23 cellular contexts compared by ENCODE assay signal in genomic region chr13:57437587-57437986, GRCh38.
DNase-seq lines count a peak whose midpoint lies in the region; ATAC-seq and TF ChIP-seq lines count a peak whose summit lies in the region.
"Had no signal": no experiment of that assay in that cellular context is flagged by ENCODE, and none has a peak within 500 bp of the region (broad histone marks: within the 10 kb centered on the region; RNA-seq: fewer than 3 reads in every experiment).

No MANE protein-coding gene starts in this region.

- H3K4me3 ChIP-seq in GM23338 (no peak overlapping the region), NT2/D1 (ENCODE audit: insufficient read length, low read depth) (no peak overlapping the region), endodermal cell (ENCODE audit: low read length) (no peak overlapping the region)
- H3K4me3 ChIP-seq: GM12878, GM23248 had no signal

- no peaks in the 10 kb centered on the region; the same call in 1 of the 2 replicates for H3K9me2 ChIP-seq in GM23338 (ENCODE audit: insufficient read depth)

- no peaks in the 10 kb centered on the region for H3F3A ChIP-seq in GM23338 (replicated peaks; ENCODE audit: low read depth)

- POLR2A ChIA-PET in CD4-positive, alpha-beta T cell (lab: Charles Lee), result no interaction called here

- intact Hi-C loops in CD4-positive, alpha-beta T cell (cut with DNase I, micrococcal nuclease), result no loop called here

- no peak overlapping the region for H3K9ac ChIP-seq in NT2/D1 (ENCODE audit: insufficient read length, low read depth)
- no peak overlapping the region for H3K9ac ChIP-seq in endodermal cell (ENCODE audit: extremely low read depth, low read length, poor library complexity, severe bottlenecking)
- H3K9ac ChIP-seq: GM23248 had no signal

- H3K4me2 ChIP-seq in GM23338, result no peak overlapping the region

- H3K27me3 ChIP-seq in GM23338 (ENCODE audit: insufficient read depth), result no peaks in the 10 kb centered on the region
- no peaks in the 10 kb centered on the region for H3K27me3 ChIP-seq in NT2/D1 (ENCODE audit: insufficient read depth, insufficient read length)
- H3K27me3 ChIP-seq in endodermal cell (ENCODE audit: control insufficient read depth, insufficient read depth, low read length, poor library complexity, severe bottlenecking), result no peaks in the 10 kb centered on the region
- H3K27me3 ChIP-seq in CD4-positive, alpha-beta T cell (ENCODE audit: control insufficient read depth, insufficient read depth, low read length), result no peaks in the 10 kb centered on the region
- H3K27me3 ChIP-seq: BE2C had no signal

- H3K36me3 Mint-ChIP-seq in GM23338 (ENCODE audit: low read depth), result no peaks in the 10 kb centered on the region
- H3K36me3 Mint-ChIP-seq in endodermal cell (ENCODE audit: low read depth), result no peaks in the 10 kb centered on the region
- H3K36me3 Mint-ChIP-seq in mesothelial cell of epicardium, result no peaks in the 10 kb centered on the region
- H3K36me3 Mint-ChIP-seq in progenitor cell of endocrine pancreas (ENCODE audit: insufficient read depth), result no peaks in the 10 kb centered on the region
- H3K36me3 Mint-ChIP-seq in stimulated activated effector memory CD8-positive, alpha-beta T cell treated with anti-CD3 and anti-CD28 coated beads, Interleukin-12 subunit alpha, Interleukin-12 subunit beta, amount 100 ng/mL, for 72 hours, result no peaks in the 10 kb centered on the region
- H3K36me3 Mint-ChIP-seq in CD4-positive, alpha-beta T cell (ENCODE audit: low read depth), result no peaks in the 10 kb centered on the region
- H3K36me3 Mint-ChIP-seq: CD4-positive, CD25-positive, alpha-beta regulatory T cell had no signal

- H3K9me3 Mint-ChIP-seq in GM23338, result peaks cover 3% of the 10 kb centered on the region; the same call in 1 of the 3 replicates
- H3K9me3 Mint-ChIP-seq in endodermal cell, result no peaks in the 10 kb centered on the region
- H3K9me3 Mint-ChIP-seq in mesothelial cell of epicardium, result peaks cover 26% of the 10 kb centered on the region
- H3K9me3 Mint-ChIP-seq in progenitor cell of endocrine pancreas (ENCODE audit: low read depth), result peaks cover 9% of the 10 kb centered on the region
- peaks cover 21% of the 10 kb centered on the region for H3K9me3 Mint-ChIP-seq in stimulated activated effector memory CD8-positive, alpha-beta T cell treated with anti-CD3 and anti-CD28 coated beads, Interleukin-12 subunit alpha, Interleukin-12 subunit beta, amount 100 ng/mL, for 72 hours
- H3K9me3 Mint-ChIP-seq in CD4-positive, alpha-beta T cell, result peaks cover 16% of the 10 kb centered on the region

- H2AFZ ChIP-seq in GM23338, result peak overlapping the region; percentile 61; the same call in 1 of the 2 replicates
- H2AFZ ChIP-seq: GM23248 had no signal

- H3K36me3 ChIP-seq in GM23338 (ENCODE audit: insufficient read depth), result no peaks in the 10 kb centered on the region
- no peaks in the 10 kb centered on the region for H3K36me3 ChIP-seq in NT2/D1 (ENCODE audit: insufficient read depth, insufficient read length, low read length)
- H3K36me3 ChIP-seq in endodermal cell (ENCODE audit: control insufficient read depth, insufficient read depth, low read length), result no peaks in the 10 kb centered on the region
- H3K36me3 ChIP-seq: BE2C had no signal

- H3K4me1 Mint-ChIP-seq in GM23338 (peaks cover 8% of the 10 kb centered on the region), endodermal cell (peaks cover 32% of the 10 kb centered on the region), mesothelial cell of epicardium (no peaks in the 10 kb centered on the region), progenitor cell of endocrine pancreas (ENCODE audit: low read depth) (peaks cover 9% of the 10 kb centered on the region)
- H3K4me1 Mint-ChIP-seq in stimulated activated effector memory CD8-positive, alpha-beta T cell treated with anti-CD3 and anti-CD28 coated beads, Interleukin-12 subunit alpha, Interleukin-12 subunit beta, amount 100 ng/mL, for 72 hours, result no peaks in the 10 kb centered on the region
- no peaks in the 10 kb centered on the region for H3K4me1 Mint-ChIP-seq in CD4-positive, alpha-beta T cell (ENCODE audit: low read depth)
- H3K4me1 Mint-ChIP-seq: CD4-positive, CD25-positive, alpha-beta regulatory T cell had no signal

- H3K79me2 ChIP-seq in GM23338 (replicated peaks; ENCODE audit: insufficient read depth), result no peaks in the 10 kb centered on the region

- TF ChIP-seq CTCF in GM23338 (conservative IDR thresholded peaks at IDR 0.05; ENCODE audit: low read depth in 2 of 2) (no peak), endodermal cell (conservative IDR thresholded peaks at IDR 0.05) (no peak), mesothelial cell of epicardium (IDR thresholded peaks at IDR 0.05; ENCODE audit: unreplicated experiment) (no peak), progenitor cell of endocrine pancreas (IDR thresholded peaks at IDR 0.05; ENCODE audit: unreplicated experiment) (no peak)
- no peak for TF ChIP-seq CTCF in CD4-positive, alpha-beta T cell (IDR thresholded peaks at IDR 0.05)

- H3K9me3 ChIP-seq in NT2/D1 (ENCODE audit: insufficient read depth, low read length) (no peaks in the 10 kb centered on the region), endodermal cell (ENCODE audit: control insufficient read depth, low read length) (peaks cover 2% of the 10 kb centered on the region)
- no peaks in the 10 kb centered on the region for H3K9me3 ChIP-seq in CD4-positive, alpha-beta T cell (ENCODE audit: control insufficient read depth, low read length)
- H3K9me3 ChIP-seq: BE2C had no signal

- 94% methylated on average over 2 of the region's 2 CpGs; no CpG with 5 or more reads in 1 of the 2 experiments for WGBS in endodermal cell (ENCODE audit: insufficient coverage in 1 of 2, insufficient read length in 1 of 2), 2 experiments

- no peaks in the 10 kb centered on the region for H3K4me1 ChIP-seq in GM23338 (ENCODE audit: insufficient read depth)
- H3K4me1 ChIP-seq in NT2/D1 (ENCODE audit: insufficient read depth, insufficient read length), result no peaks in the 10 kb centered on the region
- peaks cover 9% of the 10 kb centered on the region for H3K4me1 ChIP-seq in endodermal cell (ENCODE audit: control insufficient read depth, insufficient read depth, low read length)
- H3K4me1 ChIP-seq: BE2C had no signal

- H3K27ac Mint-ChIP-seq in GM23338, result no peak overlapping the region; the same call in 1 of the 2 replicates
- peak overlapping the region; percentile 88 for H3K27ac Mint-ChIP-seq in endodermal cell
- peak overlapping the region; percentile 26 for H3K27ac Mint-ChIP-seq in mesothelial cell of epicardium
- H3K27ac Mint-ChIP-seq in progenitor cell of endocrine pancreas, result no peak overlapping the region
- H3K27ac Mint-ChIP-seq in stimulated activated effector memory CD8-positive, alpha-beta T cell treated with anti-CD3 and anti-CD28 coated beads, Interleukin-12 subunit alpha, Interleukin-12 subunit beta, amount 100 ng/mL, for 72 hours, result no peak overlapping the region
- no peak overlapping the region for H3K27ac Mint-ChIP-seq in CD4-positive, alpha-beta T cell
- H3K27ac Mint-ChIP-seq: CD4-positive, CD25-positive, alpha-beta regulatory T cell had no signal

- CTCF ChIA-PET in CD4-positive, alpha-beta T cell (lab: Charles Lee), result no interaction called here

- H4K20me1 ChIP-seq in GM23338 (replicated peaks; ENCODE audit: insufficient read depth), result no peaks in the 10 kb centered on the region

- ATAC-seq in GM23338, result no peak
- no peak for ATAC-seq in stimulated activated effector memory CD8-positive, alpha-beta T cell treated with anti-CD3 and anti-CD28 coated beads, Interleukin-12 subunit alpha, Interleukin-12 subunit beta, amount 100 ng/mL, for 72 hours
- ATAC-seq in CD4-positive, alpha-beta T cell (ENCODE audit: poor library complexity), result no peak
- ATAC-seq: GM12878, HCT116 had no signal

- H3K27ac ChIP-seq in GM23338 (ENCODE audit: low read depth) (no peak overlapping the region), endodermal cell (ENCODE audit: low read depth, low read length) (no peak overlapping the region)
- no peak overlapping the region for H3K27ac ChIP-seq in CD4-positive, alpha-beta T cell (ENCODE audit: low read depth, low read length)
- H3K27ac ChIP-seq: GM23248 had no signal

- H3K4me3 Mint-ChIP-seq in GM23338, result no peak overlapping the region
- H3K4me3 Mint-ChIP-seq in endodermal cell, result no peak overlapping the region
- no peak overlapping the region for H3K4me3 Mint-ChIP-seq in mesothelial cell of epicardium
- H3K4me3 Mint-ChIP-seq in progenitor cell of endocrine pancreas (ENCODE audit: low read depth), result no peak overlapping the region
- H3K4me3 Mint-ChIP-seq in stimulated activated effector memory CD8-positive, alpha-beta T cell treated with anti-CD3 and anti-CD28 coated beads, Interleukin-12 subunit alpha, Interleukin-12 subunit beta, amount 100 ng/mL, for 72 hours, result no peak overlapping the region
- no peak overlapping the region for H3K4me3 Mint-ChIP-seq in CD4-positive, alpha-beta T cell
- H3K4me3 Mint-ChIP-seq: CD4-positive, CD25-positive, alpha-beta regulatory T cell had no signal

- DNase-seq in GM23338 (ENCODE audit: low spot score), result no peak
- DNase-seq in NT2/D1 (ENCODE audit: low read depth, low spot score), result peak; percentile 6
- peak; percentile 52 for DNase-seq in endodermal cell
- no peak for DNase-seq in mesothelial cell of epicardium (ENCODE audit: low spot score in 2 of 2, unreplicated experiment in 2 of 2)
- DNase-seq in progenitor cell of endocrine pancreas (ENCODE audit: low spot score, unreplicated experiment), result no peak
- DNase-seq in stimulated activated effector memory CD8-positive, alpha-beta T cell treated with anti-CD3 and anti-CD28 coated beads, Interleukin-12 subunit alpha, Interleukin-12 subunit beta, amount 100 ng/mL, for 72 hours (ENCODE audit: low spot score in 2 of 2), result no peak
- DNase-seq in CD4-positive, alpha-beta T cell, result no peak
- no peak for DNase-seq in DMS53 treated with DMSO at 0.1 percent for 48 hours (lab: John Stamatoyannopoulos, UW; ENCODE audit: unreplicated experiment)
- DNase-seq: CD4-positive, CD25-positive, alpha-beta regulatory T cell; COR-L47; DMS79 treated with DMSO at 0.1 percent for 48 hours; GM23248; KG1; NCI-H1092; NCI-H1436; NCI-H2029; NCI-H226; NCI-H510A treated with DMSO at 0.1 percent for 48 hours; NCI-H748 treated with DMSO at 0.1 percent for 48 hours; Right ventricle myocardium superior had no signal

- H3K27me3 Mint-ChIP-seq in GM23338 (ENCODE audit: insufficient read depth, low read depth, poor library complexity), result peaks cover 5% of the 10 kb centered on the region
- H3K27me3 Mint-ChIP-seq in endodermal cell (ENCODE audit: insufficient read depth), result no peaks in the 10 kb centered on the region
- no peaks in the 10 kb centered on the region for H3K27me3 Mint-ChIP-seq in mesothelial cell of epicardium (ENCODE audit: low read depth)
- no peaks in the 10 kb centered on the region for H3K27me3 Mint-ChIP-seq in progenitor cell of endocrine pancreas
- H3K27me3 Mint-ChIP-seq in CD4-positive, alpha-beta T cell, result no peaks in the 10 kb centered on the region

TF ChIP-seq in GM23338, 12 proteins besides CTCF, POLR2A, EP300 and RAD21 (continues in another document):
- TF ChIP-seq ZNF114 (CRISPR knock-in tag; IDR thresholded peaks at IDR 0.05), result no peak
- no peak for TF ChIP-seq POLR2AphosphoS5 (IDR thresholded peaks at IDR 0.05; ENCODE audit: low read depth)
- no peak for TF ChIP-seq JUNB (IDR thresholded peaks at IDR 0.05; ENCODE audit: unreplicated experiment)
- TF ChIP-seq ZNF331 (CRISPR knock-in tag; IDR thresholded peaks at IDR 0.05; ENCODE audit: low read depth), result no peak

Comparison
In these comparisons a context has a peak if more than half of its experiments do, and no peak if none do; other contexts are left out.
1. DNase-seq: peak in NT2/D1 (single experiment) and endodermal cell (single experiment); none in GM23338 (single experiment), mesothelial cell of epicardium (0 of 2), progenitor cell of endocrine pancreas (single experiment), stimulated activated effector memory CD8-positive, alpha-beta T cell treated with anti-CD3 and anti-CD28 coated beads, Interleukin-12 subunit alpha, Interleukin-12 subunit beta, amount 100 ng/mL, for 72 hours (0 of 2), CD4-positive, alpha-beta T cell (0 of 10) and DMS53 treated with DMSO at 0.1 percent for 48 hours (single experiment).
2. H3K27ac Mint-ChIP-seq: peak in endodermal cell (single experiment) and mesothelial cell of epicardium (single experiment); none in GM23338 (single experiment), progenitor cell of endocrine pancreas (single experiment), stimulated activated effector memory CD8-positive, alpha-beta T cell treated with anti-CD3 and anti-CD28 coated beads, Interleukin-12 subunit alpha, Interleukin-12 subunit beta, amount 100 ng/mL, for 72 hours (single experiment) and CD4-positive, alpha-beta T cell (single experiment).